In genomic region chr5:178839319-178839704, GRCh38 we compare ENCODE assay signal across 8 cellular contexts. TPM values are rescaled to one million over a fixed set of nuclear protein-coding genes. Genes with fewer than 3 reads are reported as not detected.
DNase-seq lines count a peak whose midpoint lies in the region; ATAC-seq and TF ChIP-seq lines count a peak whose summit lies in the region.

No MANE protein-coding gene starts in this region.

- H3F3A ChIP-seq in MM.1S (ENCODE audit: insufficient read depth, low read length): no peaks in the 10 kb centered on the region

- H3K9ac ChIP-seq in MM.1S (ENCODE audit: low read length): no peak overlapping the region

- intact Hi-C loops in transverse colon (cut with DNase I; ENCODE audit: low total_unique reads): no loop called here

- no peaks in the 10 kb centered on the region; the same call in 1 of the 2 replicates for H3K27me3 ChIP-seq in MM.1S (replicated peaks; ENCODE audit: insufficient read depth, low read length)
- H3K27me3 ChIP-seq in transverse colon: no peaks in the 10 kb centered on the region

- no peaks in the 10 kb centered on the region for H3K9me2 ChIP-seq in MM.1S (replicated peaks; ENCODE audit: insufficient read depth, low read length)

- H4K20me1 ChIP-seq in MM.1S (ENCODE audit: insufficient read depth, low read length): no peaks in the 10 kb centered on the region

- in situ Hi-C loops in transverse colon (cut with MboI; ENCODE audit: low pct_ligation_motif_present in 1 of 4, low pct_unique_long_range_greater_than_20kb in 1 of 4, low sequenced_read_pairs in 3 of 4): no loop called here

- POLR2A ChIA-PET in naive thymus-derived CD8-positive, alpha-beta T cell (lab: Charles Lee): no interaction called here

- H3K36me3 Mint-ChIP-seq in effector memory CD8-positive, alpha-beta T cell (ENCODE audit: insufficient read depth): no peaks in the 10 kb centered on the region
- H3K36me3 Mint-ChIP-seq in naive thymus-derived CD8-positive, alpha-beta T cell: no peaks in the 10 kb centered on the region

- peaks cover 0 to 9% of the 10 kb centered on the region in 2 donors for H3K27me3 Mint-ChIP-seq in effector memory CD8-positive, alpha-beta T cell
- peaks cover 0 to 6% (median 2%) of the 10 kb centered on the region in 5 donors for H3K27me3 Mint-ChIP-seq in naive thymus-derived CD8-positive, alpha-beta T cell

- H3K36me3 ChIP-seq in MM.1S (replicated peaks; ENCODE audit: insufficient read depth, low read length) (no peaks in the 10 kb centered on the region), transverse colon (no peaks in the 10 kb centered on the region)

- H3K9me3 ChIP-seq in MM.1S (replicated peaks; ENCODE audit: insufficient read depth, low read length) (no peaks in the 10 kb centered on the region), transverse colon (no peaks in the 10 kb centered on the region)

- TF ChIP-seq POLR2A in transverse colon (IDR thresholded peaks at IDR 0.05): no peak

- 40% methylated on average over 4 of the region's 6 CpGs; no CpG with 5 or more reads in 1 of the 2 donors for WGBS in transverse colon (ENCODE audit: low coverage in 1 of 2), 2 donors

- H3K9me3 Mint-ChIP-seq in effector memory CD8-positive, alpha-beta T cell: no peaks in the 10 kb centered on the region
- no peaks in the 10 kb centered on the region for H3K9me3 Mint-ChIP-seq in naive thymus-derived CD8-positive, alpha-beta T cell

- peaks cover 0 to 3% of the 10 kb centered on the region in 2 donors for H3K4me1 Mint-ChIP-seq in effector memory CD8-positive, alpha-beta T cell (ENCODE audit: low read depth in 2 of 2)
- no peaks in the 10 kb centered on the region for H3K4me1 Mint-ChIP-seq in naive thymus-derived CD8-positive, alpha-beta T cell

- no peaks in the 10 kb centered on the region for H3K79me2 ChIP-seq in MM.1S (ENCODE audit: low read length)

- TF ChIP-seq CTCF in MM.1S (IDR thresholded peaks at IDR 0.05; ENCODE audit: low read length): peak; percentile 42
- TF ChIP-seq CTCF in transverse colon (IDR thresholded peaks at IDR 0.05): peak; percentile 18 to 60 (median 53)
- no peak for TF ChIP-seq CTCF in GM20000 (IDR thresholded peaks at IDR 0.05; ENCODE audit: extremely low read depth, missing control alignments)

- no peak overlapping the region for H2AFZ ChIP-seq in MM.1S (ENCODE audit: low read length)

- no peak for TF ChIP-seq EP300 in transverse colon (IDR thresholded peaks at IDR 0.05; ENCODE audit: low read depth)

- ATAC-seq in effector memory CD8-positive, alpha-beta T cell (replicated peaks): peak; percentile 58
- peak; percentile 59 to 67 for ATAC-seq in naive thymus-derived CD8-positive, alpha-beta T cell
- no peak for ATAC-seq in HG02938 (IDR thresholded peaks at IDR 0.05; ENCODE audit: unreplicated experiment)

- no peak overlapping the region for H3K4me3 Mint-ChIP-seq in effector memory CD8-positive, alpha-beta T cell
- H3K4me3 Mint-ChIP-seq in naive thymus-derived CD8-positive, alpha-beta T cell: no peak overlapping the region

- H3K4me1 ChIP-seq in MM.1S (ENCODE audit: low read length) (no peaks in the 10 kb centered on the region), transverse colon (no peaks in the 10 kb centered on the region)

- no peak overlapping the region for H3K27ac Mint-ChIP-seq in effector memory CD8-positive, alpha-beta T cell
- H3K27ac Mint-ChIP-seq in naive thymus-derived CD8-positive, alpha-beta T cell: no peak overlapping the region

- H3K27ac ChIP-seq in MM.1S (ENCODE audit: low read length): no peak overlapping the region
- H3K27ac ChIP-seq in transverse colon: no peak overlapping the region

- H3K4me3 ChIP-seq in MM.1S (ENCODE audit: low read length): no peak overlapping the region
- H3K4me3 ChIP-seq in transverse colon: no peak overlapping the region

- H3K4me2 ChIP-seq in MM.1S (ENCODE audit: low read depth, low read length): no peak overlapping the region

- peak; percentile 6 for DNase-seq in COLO829 (ENCODE audit: low spot score)
- no peak for DNase-seq in MM.1S
- DNase-seq in activated CD4-positive, alpha-beta T cell treated with anti-CD3 and anti-CD28 coated beads for 4 hours: peak; percentile 11 to 37
- DNase-seq in effector memory CD8-positive, alpha-beta T cell: peak; percentile 22 to 34 (median 23)
- peak; percentile 21 to 71 (median 43) for DNase-seq in naive thymus-derived CD8-positive, alpha-beta T cell
- DNase-seq in transverse colon: peak; percentile 46
- no peak for DNase-seq in GM20000 (ENCODE audit: low spot score)

RNA-seq across cellular contexts. Expression of gene ZNF354B, which starts 20.4 kb away (rescaled TPM):
- total RNA-seq in naive thymus-derived CD8-positive, alpha-beta T cell: 10 to 100 TPM; 34.3 to 38.9 TPM
- 1 to 10 TPM; 3.3 to 5.9 (median 3.5) TPM for polyA plus RNA-seq in naive thymus-derived CD8-positive, alpha-beta T cell
- total RNA-seq in transverse colon: 10 to 100 TPM in 3 of 4 donors, 1 to 10 TPM in 1; 2.4 to 42.3 (median 14.8) TPM

RNA-seq across cellular contexts. Expression of gene ZFP2, which starts 56.4 kb away (rescaled TPM):
- 1 to 10 TPM; 2.9 to 3.5 TPM for total RNA-seq in naive thymus-derived CD8-positive, alpha-beta T cell
- polyA plus RNA-seq in naive thymus-derived CD8-positive, alpha-beta T cell: under 1 TPM; 0.21 to 0.69 (median 0.43) TPM
- total RNA-seq in transverse colon: 1 to 10 TPM in 3 of 4 donors, not detected in 1; 1.7 to 3.6 (median 2.0) TPM

Comparison
In these comparisons a context has a peak if more than half of its experiments do, and no peak if none do; other contexts are left out.
1. DNase-seq: peak in COLO829 (single experiment), activated CD4-positive, alpha-beta T cell treated with anti-CD3 and anti-CD28 coated beads for 4 hours (2 of 2), effector memory CD8-positive, alpha-beta T cell (3 of 3), naive thymus-derived CD8-positive, alpha-beta T cell (10 of 10) and transverse colon (single experiment); none in MM.1S (single experiment) and GM20000 (single experiment).